In the genomic region with DNA sequence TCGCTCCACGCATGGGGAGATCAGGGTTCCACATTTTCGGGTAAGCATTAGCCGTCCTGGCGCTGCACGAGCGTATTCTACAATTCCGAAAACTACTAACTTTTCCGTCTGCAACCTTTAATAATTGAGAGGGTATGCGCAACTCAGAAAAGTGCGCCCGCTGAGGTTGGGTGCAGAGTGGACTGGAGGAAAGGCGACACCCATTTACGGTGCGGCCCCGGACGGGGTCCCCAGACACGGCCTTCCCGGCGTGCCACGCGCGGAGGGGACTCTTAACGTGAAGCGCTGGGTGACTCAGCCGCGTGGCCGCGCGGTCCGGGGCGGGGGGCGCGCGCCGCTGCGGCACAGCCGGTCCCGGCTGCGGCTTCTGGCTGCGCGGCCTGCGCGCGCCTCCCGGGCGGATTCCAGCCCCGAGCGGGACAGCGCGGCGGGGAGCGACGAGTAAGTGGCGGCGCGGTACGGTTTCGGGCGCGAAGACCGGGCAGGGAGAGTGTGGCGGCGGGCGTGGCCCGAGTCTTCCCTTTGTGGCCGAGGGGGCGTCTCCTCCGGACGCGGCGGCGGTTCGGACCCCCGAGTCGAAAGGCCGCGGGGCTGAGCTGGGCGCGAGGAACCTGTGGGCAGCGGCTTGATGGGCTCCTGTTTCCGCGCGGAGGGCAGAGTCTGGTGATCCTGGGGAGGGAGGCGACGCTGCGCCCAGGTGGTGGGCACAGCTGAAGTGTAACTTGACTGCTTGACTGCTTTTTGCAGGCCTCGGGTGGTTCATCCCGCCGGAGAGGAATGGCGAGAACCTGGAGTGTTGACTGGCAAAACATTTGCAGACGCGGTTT, we compare ENCODE assay signal across 8 cellular contexts. TPM values are rescaled to one million over a fixed set of nuclear protein-coding genes. Genes with fewer than 3 reads are reported as not detected.
DNase-seq lines count a peak whose midpoint lies in the region; TF ChIP-seq lines count a peak whose summit lies in the region.

Gene KCTD20 (plus strand): TSS at position 330 of the 827 bp plus-strand sequence. CDS start 27,098 bp downstream, outside the sequence.
Gene PXT1 (minus strand): TSS at position 184 of the 827 bp plus-strand sequence. CDS start 16,772 bp downstream, outside the sequence.

- peak in 1 of 4 donors; percentile 6 for TF ChIP-seq POLR2A in stomach (IDR thresholded peaks at IDR 0.05)

- no peaks in the 10 kb centered on the region for H3K9me2 ChIP-seq in Loucy (replicated peaks; ENCODE audit: low read depth, low read length)

- H3K4me3 ChIP-seq in H7 (ENCODE audit: insufficient read depth, low read depth, low read length) (peak within 1 kb of the TSS; percentile 85), Loucy (ENCODE audit: low read length, poor library complexity, severe bottlenecking) (peak within 1 kb of the TSS; percentile 78), foreskin fibroblast (ENCODE audit: low read depth in 1 of 2, low read length in 2 of 2) (peak within 1 kb of the TSS; percentile 77 to 84), neural progenitor cell (peak within 1 kb of the TSS; percentile 64), stomach (peak within 1 kb of the TSS; percentile 77 to 94 (median 86))

- H3K4me1 Mint-ChIP-seq in neural progenitor cell: peaks cover 42% of the 10 kb centered on the region

- H3K9me3 ChIP-seq in ES-I3 (ENCODE audit: control insufficient read depth, insufficient read depth, low read length): no peaks in the 10 kb centered on the region
- H3K9me3 ChIP-seq in Loucy (ENCODE audit: insufficient read depth, low read depth, low read length): no peaks in the 10 kb centered on the region
- H3K9me3 ChIP-seq in neural progenitor cell (ENCODE audit: low read depth): no peaks in the 10 kb centered on the region
- H3K9me3 ChIP-seq in stomach: no peaks in the 10 kb centered on the region

- H3K4me1 ChIP-seq in ES-I3 (ENCODE audit: insufficient read depth, low read length): peaks cover 12% of the 10 kb centered on the region
- peaks cover 44% of the 10 kb centered on the region for H3K4me1 ChIP-seq in Loucy (ENCODE audit: insufficient read depth, low read length, poor library complexity, severe bottlenecking)
- H3K4me1 ChIP-seq in neural progenitor cell: peaks cover 21% of the 10 kb centered on the region
- H3K4me1 ChIP-seq in stomach: peaks cover 25 to 59% (median 42%) of the 10 kb centered on the region in 4 donors

- peak within 1 kb of the TSS; percentile 90 for H3K4me2 ChIP-seq in Loucy (ENCODE audit: low read depth, low read length, poor library complexity, severe bottlenecking)
- H3K4me2 ChIP-seq in neural progenitor cell: peak within 1 kb of the TSS; percentile 85

- no peaks in the 10 kb centered on the region for H3K36me3 ChIP-seq in ES-I3 (ENCODE audit: insufficient read depth, low read length)
- no peaks in the 10 kb centered on the region for H3K36me3 ChIP-seq in H7 (replicated peaks; ENCODE audit: control insufficient read depth, insufficient read depth, low read length)
- H3K36me3 ChIP-seq in Loucy (ENCODE audit: insufficient read depth, low read length): no peaks in the 10 kb centered on the region
- H3K36me3 ChIP-seq in neural progenitor cell: no peaks in the 10 kb centered on the region
- no peaks in the 10 kb centered on the region for H3K36me3 ChIP-seq in stomach

- H3K4me3 Mint-ChIP-seq in neural progenitor cell: peak within 1 kb of the TSS; percentile 97

- intact Hi-C loops in stomach (cut with DNase I; ENCODE audit: low total_unique reads): no loop called here

- no peaks in the 10 kb centered on the region for H3K9me3 Mint-ChIP-seq in neural progenitor cell

- H3F3A ChIP-seq in Loucy (ENCODE audit: low read depth) (no peaks in the 10 kb centered on the region), neural progenitor cell (ENCODE audit: low read depth) (peaks cover 38% of the 10 kb centered on the region)

- H4K20me1 ChIP-seq in Loucy (ENCODE audit: insufficient read depth, low read length, poor library complexity, severe bottlenecking) (peaks cover 20% of the 10 kb centered on the region), neural progenitor cell (ENCODE audit: low read depth) (peaks cover 8% of the 10 kb centered on the region)

- H3K27me3 ChIP-seq in H7 (ENCODE audit: control insufficient read depth, insufficient read depth, low read length): no peaks in the 10 kb centered on the region
- no peaks in the 10 kb centered on the region for H3K27me3 ChIP-seq in Loucy (ENCODE audit: insufficient read depth, low read length, poor library complexity, severe bottlenecking)
- H3K27me3 ChIP-seq in neural progenitor cell: no peaks in the 10 kb centered on the region
- H3K27me3 ChIP-seq in stomach: no peaks in the 10 kb centered on the region

- no peak for TF ChIP-seq EP300 in stomach (IDR thresholded peaks at IDR 0.05)

- H3K27ac ChIP-seq in neural progenitor cell (peak within 1 kb of the TSS; percentile 76), stomach (peak within 1 kb of the TSS; percentile 95 to 99 (median 98))

- no peaks in the 10 kb centered on the region for H3K27me3 Mint-ChIP-seq in neural progenitor cell (ENCODE audit: insufficient read depth, low read depth)

- TF ChIP-seq CTCF in Loucy (conservative IDR thresholded peaks at IDR 0.05; ENCODE audit: low read length): 0 out of 2 replicates have a peak, but pooled peaks have one; percentile 7
- TF ChIP-seq CTCF in foreskin fibroblast (IDR thresholded peaks at IDR 0.05; ENCODE audit: low read depth, low read length): no peak
- TF ChIP-seq CTCF in neural progenitor cell (IDR thresholded peaks at IDR 0.05): no peak
- no peak for TF ChIP-seq CTCF in stomach (IDR thresholded peaks at IDR 0.05)

- H2AFZ ChIP-seq in Loucy (ENCODE audit: low read length) (peak within 1 kb of the TSS; percentile 87), neural progenitor cell (replicated peaks) (peak within 1 kb of the TSS; percentile 95)

- 0 to 1% (median 0%) methylated on average over 44 to 93 of the region's 93 CpGs for WGBS in stomach, 5 donors

- H3K27ac Mint-ChIP-seq in neural progenitor cell: peak within 1 kb of the TSS; percentile 98

- H3K79me2 ChIP-seq in Loucy (ENCODE audit: insufficient read depth, low read length) (peaks cover 52% of the 10 kb centered on the region), neural progenitor cell (ENCODE audit: low read depth) (peaks cover 48% of the 10 kb centered on the region)

- H3K9ac ChIP-seq in ES-I3 (ENCODE audit: low read depth, low read length) (peak within 1 kb of the TSS; percentile 65), Loucy (ENCODE audit: low read depth, low read length, poor library complexity, severe bottlenecking) (peak within 1 kb of the TSS; percentile 90), neural progenitor cell (peak within 1 kb of the TSS; percentile 24)

- peaks cover 4% of the 10 kb centered on the region for H3K36me3 Mint-ChIP-seq in neural progenitor cell

- DNase-seq in H7 (peak; percentile 92), SIG-M5 (lab: John Stamatoyannopoulos, UW) (peak; percentile 14), activated gamma-delta T cell treated with Interleukin-2 at 50 U/mL for 16 hours (peak; percentile 82), foreskin fibroblast (peak; percentile 91 to 97), neural progenitor cell (ENCODE audit: low spot score) (peak; percentile 92), stomach (peak; percentile 90)

RNA-seq across cellular contexts. Expression of gene KCTD20, which starts in this region (rescaled TPM):
- total RNA-seq in H7 (2014; rRNA removed; shearing (Covaris generic)): 38.9 and 46.3 TPM in 2 replicates
- total RNA-seq in neural progenitor cell (ENCODE audit: low replicate concordance): 37.7 and 41.3 TPM in 2 replicates
- 10 to 100 TPM; 18.4 to 72.7 (median 20.3) TPM for total RNA-seq in stomach
- 10 to 100 TPM; 10.3 to 20.4 (median 16.3) TPM for polyA plus RNA-seq in stomach

RNA-seq across cellular contexts. Expression of gene PXT1, which starts in this region (rescaled TPM):
- total RNA-seq in H7 (2014; rRNA removed; shearing (Covaris generic)): 0.03 TPM in 1 of 2 replicates, not detected in the other
- total RNA-seq in neural progenitor cell (ENCODE audit: low replicate concordance): not detected in 2 replicates
- not detected for total RNA-seq in stomach
- not detected for polyA plus RNA-seq in stomach

Comparison
In these comparisons a context has a peak if more than half of its experiments do, and no peak if none do; other contexts are left out.
1. Peak in every context shown above with its lines: DNase-seq, H3K4me3 ChIP-seq and H3K27ac ChIP-seq.
2. H3K9ac ChIP-seq: peak in every context shown above with its lines; median percentile 90 in Loucy; 65 in ES-I3; 24 in neural progenitor cell.
3. DNase-seq: peak in every context shown above with its lines; median percentile 94 in foreskin fibroblast; 92 in H7; 92 in neural progenitor cell; 90 in stomach; 82 in activated gamma-delta T cell treated with Interleukin-2 at 50 U/mL for 16 hours; 14 in SIG-M5.